Comparison of ENCODE assay signal across 1 cellular context in the genomic region with DNA sequence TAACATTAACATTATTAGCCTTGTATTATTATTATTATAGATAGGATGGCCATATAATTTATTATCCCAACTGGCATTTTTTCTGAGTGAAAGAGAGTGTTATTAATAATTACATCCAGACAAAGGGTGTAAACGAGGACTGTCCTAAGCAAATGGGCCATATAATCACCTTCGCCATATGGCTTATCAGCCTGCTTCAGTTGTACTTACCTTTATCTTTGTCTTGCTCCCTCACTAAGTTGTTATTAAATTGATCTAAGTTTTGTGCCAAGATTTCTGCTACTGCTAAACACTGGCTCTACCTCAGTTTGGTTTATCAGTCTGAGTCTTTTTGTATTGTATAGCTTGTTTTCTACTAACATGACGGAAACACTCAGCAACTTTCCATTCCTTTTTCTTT.
TF ChIP-seq lines count a peak whose summit lies in the region.

No MANE protein-coding gene starts in this region.

TF ChIP-seq in K562, 482 proteins besides CTCF, POLR2A, EP300 and RAD21 (continued from another document):
- TF ChIP-seq SMARCE1 (IDR thresholded peaks at IDR 0.05) (no peak; the same call in 1 of the 2 replicates), ARID3A (IDR thresholded peaks at IDR 0.05; ENCODE audit: borderline replicate concordance, low read depth, low read length) (peak; percentile 45; the same call in 1 of the 2 replicates), MTA2 (IDR thresholded peaks at IDR 0.05; ENCODE audit: low read depth) (peak; percentile 81), POLR2AphosphoS5 (IDR thresholded peaks at IDR 0.05; ENCODE audit: control insufficient read depth, insufficient read depth, low read depth, low read length) (peak; percentile 65; the same call in 1 of the 2 replicates), CBFA2T3 (IDR thresholded peaks at IDR 0.05) (peak; percentile 95), TEAD4 (IDR thresholded peaks at IDR 0.05; ENCODE audit: low read length) (peak; percentile 92), TEAD4 (CRISPR knock-in tag; IDR thresholded peaks at IDR 0.05; ENCODE audit: borderline replicate concordance) (no peak), PML (IDR thresholded peaks at IDR 0.05; ENCODE audit: low read length) (peak; percentile 74), PCBP2 (IDR thresholded peaks at IDR 0.05; ENCODE audit: low read depth, low read length, poor library complexity, severe bottlenecking) (no peak), REST (CRISPR knock-in tag; IDR thresholded peaks at IDR 0.05; ENCODE audit: low read depth) (no peak), ARID1B (IDR thresholded peaks at IDR 0.05) (peak; percentile 92), TRIM24 (IDR thresholded peaks at IDR 0.05) (peak in 1 of 2 experiments; percentile 33; a peak in 1 of 4 replicates), KLF16 (IDR thresholded peaks at IDR 0.05) (peak; percentile 49; the same call in 1 of the 2 replicates), CCNT2 (IDR thresholded peaks at IDR 0.05; ENCODE audit: borderline replicate concordance, extremely low read depth, insufficient read length, low read depth, low read length) (peak; percentile 69), ZNF445 (CRISPR knock-in tag; IDR thresholded peaks at IDR 0.05; ENCODE audit: low read depth) (no peak), ZBTB11 (CRISPR knock-in tag; IDR thresholded peaks at IDR 0.05) (0 out of 6 replicates have a peak, but pooled peaks of 1 of the 3 experiments have one; percentile 40), FOXM1 (IDR thresholded peaks at IDR 0.05; ENCODE audit: low read depth) (peak; percentile 73), FOXM1 (CRISPR knock-in tag; IDR thresholded peaks at IDR 0.05; ENCODE audit: low read depth) (no peak), STAT5A (IDR thresholded peaks at IDR 0.05; ENCODE audit: borderline replicate concordance, low read length) (peak; percentile 79), CBFA2T2 (conservative IDR thresholded peaks at IDR 0.05) (peak; percentile 91), HDAC1 (IDR thresholded peaks at IDR 0.05) (peak in 1 of 2 experiments; percentile 49; a peak in 1 of 4 replicates), TCF3 (CRISPR knock-in tag; IDR thresholded peaks at IDR 0.05) (peak; percentile 86), NCOR1 (IDR thresholded peaks at IDR 0.05) (peak; percentile 87)
- TF ChIP-seq, protein P1, sequence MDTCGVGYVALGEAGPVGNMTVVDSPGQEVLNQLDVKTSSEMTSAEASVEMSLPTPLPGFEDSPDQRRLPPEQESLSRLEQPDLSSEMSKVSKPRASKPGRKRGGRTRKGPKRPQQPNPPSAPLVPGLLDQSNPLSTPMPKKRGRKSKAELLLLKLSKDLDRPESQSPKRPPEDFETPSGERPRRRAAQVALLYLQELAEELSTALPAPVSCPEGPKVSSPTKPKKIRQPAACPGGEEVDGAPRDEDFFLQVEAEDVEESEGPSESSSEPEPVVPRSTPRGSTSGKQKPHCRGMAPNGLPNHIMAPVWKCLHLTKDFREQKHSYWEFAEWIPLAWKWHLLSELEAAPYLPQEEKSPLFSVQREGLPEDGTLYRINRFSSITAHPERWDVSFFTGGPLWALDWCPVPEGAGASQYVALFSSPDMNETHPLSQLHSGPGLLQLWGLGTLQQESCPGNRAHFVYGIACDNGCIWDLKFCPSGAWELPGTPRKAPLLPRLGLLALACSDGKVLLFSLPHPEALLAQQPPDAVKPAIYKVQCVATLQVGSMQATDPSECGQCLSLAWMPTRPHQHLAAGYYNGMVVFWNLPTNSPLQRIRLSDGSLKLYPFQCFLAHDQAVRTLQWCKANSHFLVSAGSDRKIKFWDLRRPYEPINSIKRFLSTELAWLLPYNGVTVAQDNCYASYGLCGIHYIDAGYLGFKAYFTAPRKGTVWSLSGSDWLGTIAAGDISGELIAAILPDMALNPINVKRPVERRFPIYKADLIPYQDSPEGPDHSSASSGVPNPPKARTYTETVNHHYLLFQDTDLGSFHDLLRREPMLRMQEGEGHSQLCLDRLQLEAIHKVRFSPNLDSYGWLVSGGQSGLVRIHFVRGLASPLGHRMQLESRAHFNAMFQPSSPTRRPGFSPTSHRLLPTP (IDR thresholded peaks at IDR 0.05; ENCODE audit: borderline replicate concordance, extremely low read depth, insufficient read length), result no peak
- TF ChIP-seq, protein P2, sequence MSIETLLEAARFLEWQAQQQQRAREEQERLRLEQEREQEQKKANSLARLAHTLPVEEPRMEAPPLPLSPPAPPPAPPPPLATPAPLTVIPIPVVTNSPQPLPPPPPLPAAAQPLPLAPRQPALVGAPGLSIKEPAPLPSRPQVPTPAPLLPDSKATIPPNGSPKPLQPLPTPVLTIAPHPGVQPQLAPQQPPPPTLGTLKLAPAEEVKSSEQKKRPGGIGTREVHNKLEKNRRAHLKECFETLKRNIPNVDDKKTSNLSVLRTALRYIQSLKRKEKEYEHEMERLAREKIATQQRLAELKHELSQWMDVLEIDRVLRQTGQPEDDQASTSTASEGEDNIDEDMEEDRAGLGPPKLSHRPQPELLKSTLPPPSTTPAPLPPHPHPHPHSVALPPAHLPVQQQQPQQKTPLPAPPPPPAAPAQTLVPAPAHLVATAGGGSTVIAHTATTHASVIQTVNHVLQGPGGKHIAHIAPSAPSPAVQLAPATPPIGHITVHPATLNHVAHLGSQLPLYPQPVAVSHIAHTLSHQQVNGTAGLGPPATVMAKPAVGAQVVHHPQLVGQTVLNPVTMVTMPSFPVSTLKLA (conservative IDR thresholded peaks at IDR 0.05), result peak in 1 of 2 experiments; percentile 24; a peak in 1 of 4 replicates
- TF ChIP-seq, protein P3, sequence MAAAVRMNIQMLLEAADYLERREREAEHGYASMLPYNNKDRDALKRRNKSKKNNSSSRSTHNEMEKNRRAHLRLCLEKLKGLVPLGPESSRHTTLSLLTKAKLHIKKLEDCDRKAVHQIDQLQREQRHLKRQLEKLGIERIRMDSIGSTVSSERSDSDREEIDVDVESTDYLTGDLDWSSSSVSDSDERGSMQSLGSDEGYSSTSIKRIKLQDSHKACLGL (CRISPR knock-in tag; IDR thresholded peaks at IDR 0.05; ENCODE audit: borderline replicate concordance, poor library complexity, severe bottlenecking), result no peak
- TF ChIP-seq, protein P4, sequence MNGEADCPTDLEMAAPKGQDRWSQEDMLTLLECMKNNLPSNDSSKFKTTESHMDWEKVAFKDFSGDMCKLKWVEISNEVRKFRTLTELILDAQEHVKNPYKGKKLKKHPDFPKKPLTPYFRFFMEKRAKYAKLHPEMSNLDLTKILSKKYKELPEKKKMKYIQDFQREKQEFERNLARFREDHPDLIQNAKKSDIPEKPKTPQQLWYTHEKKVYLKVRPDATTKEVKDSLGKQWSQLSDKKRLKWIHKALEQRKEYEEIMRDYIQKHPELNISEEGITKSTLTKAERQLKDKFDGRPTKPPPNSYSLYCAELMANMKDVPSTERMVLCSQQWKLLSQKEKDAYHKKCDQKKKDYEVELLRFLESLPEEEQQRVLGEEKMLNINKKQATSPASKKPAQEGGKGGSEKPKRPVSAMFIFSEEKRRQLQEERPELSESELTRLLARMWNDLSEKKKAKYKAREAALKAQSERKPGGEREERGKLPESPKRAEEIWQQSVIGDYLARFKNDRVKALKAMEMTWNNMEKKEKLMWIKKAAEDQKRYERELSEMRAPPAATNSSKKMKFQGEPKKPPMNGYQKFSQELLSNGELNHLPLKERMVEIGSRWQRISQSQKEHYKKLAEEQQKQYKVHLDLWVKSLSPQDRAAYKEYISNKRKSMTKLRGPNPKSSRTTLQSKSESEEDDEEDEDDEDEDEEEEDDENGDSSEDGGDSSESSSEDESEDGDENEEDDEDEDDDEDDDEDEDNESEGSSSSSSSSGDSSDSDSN (IDR thresholded peaks at IDR 0.05; ENCODE audit: borderline replicate concordance in 1 of 2, low read depth in 2 of 2, low read length in 2 of 2), result no peak
- TF ChIP-seq, protein P5, sequence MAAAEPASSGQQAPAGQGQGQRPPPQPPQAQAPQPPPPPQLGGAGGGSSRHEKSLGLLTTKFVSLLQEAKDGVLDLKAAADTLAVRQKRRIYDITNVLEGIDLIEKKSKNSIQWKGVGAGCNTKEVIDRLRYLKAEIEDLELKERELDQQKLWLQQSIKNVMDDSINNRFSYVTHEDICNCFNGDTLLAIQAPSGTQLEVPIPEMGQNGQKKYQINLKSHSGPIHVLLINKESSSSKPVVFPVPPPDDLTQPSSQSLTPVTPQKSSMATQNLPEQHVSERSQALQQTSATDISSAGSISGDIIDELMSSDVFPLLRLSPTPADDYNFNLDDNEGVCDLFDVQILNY (CRISPR knock-in tag; IDR thresholded peaks at IDR 0.05), result no peak
